In the genomic region with DNA sequence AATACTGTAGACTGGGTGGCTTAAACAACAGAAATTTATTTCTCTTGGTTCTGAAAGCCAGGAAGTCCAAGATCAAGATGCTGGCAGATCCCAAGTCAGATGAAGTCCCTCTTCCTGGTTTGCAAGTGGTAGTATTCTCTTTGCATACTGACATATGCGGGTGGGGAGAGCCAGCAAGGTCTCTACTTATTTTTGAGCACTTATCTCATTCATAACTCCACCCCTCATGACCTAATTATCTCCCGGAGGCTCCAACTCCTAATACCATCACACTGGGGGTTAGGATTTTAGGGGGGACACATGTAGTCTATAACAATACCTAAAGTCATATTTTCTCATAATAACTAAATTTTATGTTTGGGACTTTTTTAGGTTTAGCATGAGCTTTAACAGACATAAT, we compare ENCODE assay signal across 22 cellular contexts.
"Had no signal": no experiment of that assay in that cellular context is flagged by ENCODE, and none has a peak within 500 bp of the region (broad histone marks: within the 10 kb centered on the region; RNA-seq: fewer than 3 reads in every experiment).

No MANE protein-coding gene starts in this region.

- H3K27me3 ChIP-seq: gastroesophageal sphincter, left lung, transverse colon had no signal

- H3K27ac ChIP-seq: coronary artery, gastroesophageal sphincter, left lung, transverse colon, WERI-Rb-1 had no signal

- H3K4me2 ChIP-seq: smooth muscle cell had no signal

- H3K27ac Mint-ChIP-seq: activated naive CD4-positive, alpha-beta T cell treated with anti-CD3 and anti-CD28 coated beads for 36 hours; activated T-cell treated with anti-CD3 and anti-CD28 coated beads, Interleukin-2, amount 50 U/mL, for 72 hours; endodermal cell; stimulated activated naive B cell treated with anti-CD40 and anti-IgM and Interleukin-4, amounts not matched to agents 10 μg/mL and 1 μg/mL and 100 μg/mL, for 72 hours had no signal

- ATAC-seq: activated T-cell treated with anti-CD3 and anti-CD28 coated beads, Interleukin-2, amount 50 U/mL, for 72 hours; gastroesophageal sphincter; left lung; sciatic nerve; stimulated activated naive B cell treated with anti-CD40 and anti-IgM and Interleukin-4, amounts not matched to agents 10 μg/mL and 1 μg/mL and 100 μg/mL, for 72 hours had no signal

- H3K4me3 ChIP-seq: coronary artery, gastroesophageal sphincter, left lung, smooth muscle cell, transverse colon had no signal

- H3K4me3 Mint-ChIP-seq: activated CD4-positive, alpha-beta T cell treated with anti-CD3 and anti-CD28 coated beads, Interleukin-2, amount 10 ng/mL, durations not matched to agents 7 days and 5 days; activated naive CD4-positive, alpha-beta T cell treated with anti-CD3 and anti-CD28 coated beads for 36 hours; activated naive CD8-positive, alpha-beta T cell treated with anti-CD3 and anti-CD28 coated beads, Interleukin-2, amount 10 ng/mL, durations not matched to agents 7 days and 5 days; activated T-cell treated with anti-CD3 and anti-CD28 coated beads, Interleukin-2, amount 50 U/mL, for 72 hours; endodermal cell; stimulated activated naive B cell treated with anti-CD40 and anti-IgM and Interleukin-4, amounts not matched to agents 10 μg/mL and 1 μg/mL and 100 μg/mL, for 72 hours had no signal

- H3K9me3 ChIP-seq: gastroesophageal sphincter, left lung, transverse colon had no signal

- H3K27me3 Mint-ChIP-seq: activated CD4-positive, alpha-beta T cell treated with anti-CD3 and anti-CD28 coated beads, Interleukin-2, amount 10 ng/mL, durations not matched to agents 7 days and 5 days; activated naive CD8-positive, alpha-beta T cell treated with anti-CD3 and anti-CD28 coated beads, Interleukin-2, amount 10 ng/mL, durations not matched to agents 7 days and 5 days; stimulated activated naive B cell treated with anti-CD40 and anti-IgM and Interleukin-4, amounts not matched to agents 10 μg/mL and 1 μg/mL and 100 μg/mL, for 72 hours had no signal

- H3K36me3 ChIP-seq: gastroesophageal sphincter, left lung, transverse colon had no signal

- DNase-seq: activated CD4-positive, alpha-beta T cell treated with anti-CD3 and anti-CD28 coated beads, Interleukin-2, amount 10 ng/mL, durations not matched to agents 7 days and 5 days; activated CD4-positive, CD25-positive, alpha-beta regulatory T cell treated with anti-CD3 and anti-CD28 coated beads, Interleukin-2, amount 50 U/mL, for 72 hours; activated effector memory CD4-positive, alpha-beta T cell treated with Interleukin-2 at 50 U/mL for 16 hours; activated naive CD4-positive, alpha-beta T cell treated with anti-CD3 and anti-CD28 coated beads for 36 hours; activated naive CD8-positive, alpha-beta T cell treated with anti-CD3 and anti-CD28 coated beads, Interleukin-2, amount 10 ng/mL, durations not matched to agents 7 days and 5 days; activated T-cell treated with anti-CD3 and anti-CD28 coated beads, Interleukin-2, amount 50 U/mL, for 72 hours; amygdala; cerebellar nuclear complex; endodermal cell; kidney; left lung; mammary epithelial cell; occipital lobe; stimulated activated CD4-positive, alpha-beta T cell treated with anti-CD3 and anti-CD28 coated beads, Interleukin-15, amount 100 ng/mL, for 24 hours; stimulated activated CD8-positive, alpha-beta memory T cell treated with anti-CD3 and anti-CD28 coated beads, Interleukin-4, amount 100 ng/mL, for 48 hours; stimulated activated naive B cell treated with anti-CD40 and anti-IgM and Interleukin-4, amounts not matched to agents 10 μg/mL and 1 μg/mL and 100 μg/mL, for 72 hours; transverse colon; WERI-Rb-1 had no signal

- H3K4me1 Mint-ChIP-seq: endodermal cell had no signal

- H3K9me3 Mint-ChIP-seq: activated CD4-positive, alpha-beta T cell treated with anti-CD3 and anti-CD28 coated beads, Interleukin-2, amount 10 ng/mL, durations not matched to agents 7 days and 5 days; activated naive CD4-positive, alpha-beta T cell treated with anti-CD3 and anti-CD28 coated beads for 36 hours; activated T-cell treated with anti-CD3 and anti-CD28 coated beads, Interleukin-2, amount 50 U/mL, for 72 hours; endodermal cell had no signal

- H3K4me1 ChIP-seq: gastroesophageal sphincter, transverse colon had no signal
